Comparison of ENCODE assay signal across 25 cellular contexts in the genomic region with DNA sequence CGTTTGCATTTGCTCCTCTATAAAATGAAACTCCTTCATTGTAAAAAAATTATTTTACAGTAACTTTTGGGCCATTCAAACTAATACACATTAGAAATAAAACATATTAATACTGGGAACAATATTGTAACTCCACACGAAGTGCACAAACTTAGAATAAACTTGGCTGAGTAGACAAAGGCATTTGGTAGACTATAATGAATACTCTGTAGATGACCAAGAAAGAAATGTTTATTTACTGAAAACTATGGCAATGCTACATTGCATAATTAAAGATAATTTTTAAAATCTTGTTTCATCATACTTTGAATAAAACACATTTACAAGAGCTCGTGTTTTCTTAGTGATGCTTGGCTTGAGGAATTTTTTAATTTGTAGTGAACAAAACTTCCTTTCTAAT. TPM values are rescaled to one million over a fixed set of nuclear protein-coding genes. Genes with fewer than 3 reads are reported as not detected.
"Had no signal": no experiment of that assay in that cellular context is flagged by ENCODE, and none has a peak within 500 bp of the region (broad histone marks: within the 10 kb centered on the region; RNA-seq: fewer than 3 reads in every experiment).

No MANE protein-coding gene starts in this region.

- ATAC-seq: activated CD4-positive, CD25-positive, alpha-beta regulatory T cell treated with anti-CD3 and anti-CD28 coated beads, Interleukin-2, amount 50 U/mL, for 24 hours; activated CD8-positive, alpha-beta T cell treated with anti-CD3 and anti-CD28 coated beads, Interleukin-2, amount 10 ng/mL, durations not matched to agents 7 days and 5 days; activated naive CD4-positive, alpha-beta T cell treated with anti-CD3 and anti-CD28 coated beads, Interleukin-2, amount 50 U/mL, for 72 hours; foreskin keratinocyte; naive thymus-derived CD4-positive, alpha-beta T cell; stimulated activated naive CD8-positive, alpha-beta T cell treated with anti-CD3 and anti-CD28 coated beads, Interleukin-15, Interleukin-2, amounts not matched to agents 100 U/mL and 50 U/mL, for 24 hours had no signal

- H3K27me3 ChIP-seq: foreskin keratinocyte, neural progenitor cell had no signal

- H3K4me3 ChIP-seq: left ventricle myocardium inferior, neural progenitor cell, prostate gland, SK-N-MC had no signal

- H3K36me3 Mint-ChIP-seq: activated naive CD4-positive, alpha-beta T cell treated with anti-CD3 and anti-CD28 coated beads, Interleukin-2, amount 50 U/mL, for 72 hours; naive thymus-derived CD4-positive, alpha-beta T cell; neural progenitor cell had no signal

- H3K4me1 Mint-ChIP-seq: naive thymus-derived CD4-positive, alpha-beta T cell; neural progenitor cell had no signal

- H3K27me3 Mint-ChIP-seq: dendritic cell treated with granulocyte-macrophage colony-stimulating factor and Interleukin-4, amounts not matched to agents 40 ng/mL and 50 ng/mL, for 4 days had no signal

- H3K4me1 ChIP-seq: foreskin keratinocyte, neural progenitor cell had no signal

- H3K9ac ChIP-seq: neural progenitor cell had no signal

- H3K4me3 Mint-ChIP-seq: activated CD8-positive, alpha-beta T cell treated with anti-CD3 and anti-CD28 coated beads, Interleukin-2, amount 10 ng/mL, durations not matched to agents 7 days and 5 days; dendritic cell treated with granulocyte-macrophage colony-stimulating factor and Interleukin-4, amounts not matched to agents 40 ng/mL and 50 ng/mL, for 4 days; naive thymus-derived CD4-positive, alpha-beta T cell; neural progenitor cell had no signal

- H2AFZ ChIP-seq: neural progenitor cell had no signal

- H3K36me3 ChIP-seq: left ventricle myocardium inferior, neural progenitor cell, prostate gland had no signal

- DNase-seq: activated CD4-positive, alpha-beta T cell treated with anti-CD3 and anti-CD28 coated beads, Interleukin-2, amount 50 U/mL, for 1 hour; activated CD8-positive, alpha-beta T cell treated with anti-CD3 and anti-CD28 coated beads, Interleukin-2, amount 10 ng/mL, durations not matched to agents 7 days and 5 days; activated T-cell treated with anti-CD3 and anti-CD28 coated beads, Interleukin-2, amount 50 U/mL, for 1 hour; amniotic stem cell; effector CD8-positive, alpha-beta T cell; erythroblast; foreskin keratinocyte; left ventricle myocardium inferior; naive thymus-derived CD4-positive, alpha-beta T cell; right cardiac atrium; SHP77 treated with DMSO at 0.1 percent for 48 hours; stimulated activated CD4-positive, alpha-beta T cell treated with anti-CD3 and anti-CD28 coated beads, Interleukin-12 subunit alpha, Interleukin-12 subunit beta, amount 100 ng/mL, for 4 hours; stimulated activated CD4-positive, alpha-beta T cell treated with anti-CD3 and anti-CD28 coated beads, Interleukin-4, amount 100 ng/mL, for 4 hours; stimulated activated naive CD8-positive, alpha-beta T cell treated with anti-CD3 and anti-CD28 coated beads, Interleukin-15, Interleukin-2, amounts not matched to agents 100 U/mL and 50 U/mL, for 24 hours; substantia nigra; trophoblast cell had no signal

- H3K4me2 ChIP-seq: neural progenitor cell had no signal

- H3K9me3 Mint-ChIP-seq: activated naive CD4-positive, alpha-beta T cell treated with anti-CD3 and anti-CD28 coated beads, Interleukin-2, amount 50 U/mL, for 72 hours; dendritic cell treated with granulocyte-macrophage colony-stimulating factor and Interleukin-4, amounts not matched to agents 40 ng/mL and 50 ng/mL, for 4 days; naive thymus-derived CD4-positive, alpha-beta T cell had no signal

- H3K9me3 ChIP-seq: prostate gland had no signal

- H3K27ac Mint-ChIP-seq: activated CD8-positive, alpha-beta T cell treated with anti-CD3 and anti-CD28 coated beads, Interleukin-2, amount 10 ng/mL, durations not matched to agents 7 days and 5 days; activated naive CD4-positive, alpha-beta T cell treated with anti-CD3 and anti-CD28 coated beads, Interleukin-2, amount 50 U/mL, for 72 hours; dendritic cell treated with granulocyte-macrophage colony-stimulating factor and Interleukin-4, amounts not matched to agents 40 ng/mL and 50 ng/mL, for 4 days; naive thymus-derived CD4-positive, alpha-beta T cell; neural progenitor cell had no signal

- H3K27ac ChIP-seq: foreskin keratinocyte, neural progenitor cell, prostate gland, SK-N-MC had no signal

RNA-seq across cellular contexts. Expression of a gene that starts 21.3 kb away (rescaled TPM):
- total RNA-seq: activated CD8-positive, alpha-beta T cell treated with anti-CD3 and anti-CD28 coated beads, Interleukin-2, amount 10 ng/mL, durations not matched to agents 7 days and 5 days; activated naive CD4-positive, alpha-beta T cell treated with anti-CD3 and anti-CD28 coated beads, Interleukin-2, amount 50 U/mL, for 72 hours; foreskin keratinocyte; mononuclear cell; osteoblast; T-helper 2 cell treated with Interferon-gamma antibody and Interleukin-4, amounts not matched to agents 100 ng/mL and 5 ng/mL, for 36 hours had no signal
- polyA plus RNA-seq: foreskin keratinocyte; naive thymus-derived CD4-positive, alpha-beta T cell had no signal
